In the genomic region with DNA sequence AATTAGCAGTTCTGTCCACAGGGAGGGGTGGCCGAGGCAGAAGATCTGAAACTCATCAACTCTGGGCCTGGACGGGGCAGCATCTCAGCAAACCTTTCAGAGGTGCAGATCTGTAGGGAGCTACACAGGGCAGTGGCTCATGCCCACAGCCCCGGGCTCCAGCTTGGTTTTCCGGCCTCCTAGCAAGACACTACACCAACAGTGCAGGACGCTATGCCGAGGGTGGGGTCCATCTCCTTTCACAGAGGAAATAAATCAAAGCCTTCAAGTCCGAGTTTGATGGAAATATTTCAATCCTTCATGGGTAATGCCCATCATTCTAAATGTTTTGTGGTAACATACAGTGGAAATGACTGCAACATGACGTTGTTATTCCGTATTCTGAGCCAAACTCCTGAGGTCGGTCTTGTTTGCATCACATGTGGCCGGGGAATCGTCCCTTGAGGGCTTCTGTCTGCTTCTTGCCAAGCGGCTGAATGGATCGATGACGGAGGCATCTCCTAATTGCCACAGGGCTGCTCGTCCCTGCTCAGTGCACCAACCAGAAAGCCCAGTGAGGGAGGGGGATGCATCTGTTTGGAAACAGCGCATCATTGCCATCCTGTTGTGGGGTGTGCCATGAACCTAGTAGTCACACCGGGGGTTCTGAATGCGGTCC, we compare ENCODE assay signal across 19 cellular contexts. TPM values are rescaled to one million over a fixed set of nuclear protein-coding genes. Genes with fewer than 3 reads are reported as not detected.
DNase-seq lines count a peak whose midpoint lies in the region; ATAC-seq, FAIRE-seq and TF ChIP-seq lines count a peak whose summit lies in the region.
"Had no signal": no experiment of that assay in that cellular context is flagged by ENCODE, and none has a peak within 500 bp of the region (broad histone marks: within the 10 kb centered on the region; RNA-seq: fewer than 3 reads in every experiment).

No MANE protein-coding gene starts in this region.

- peaks cover 10% of the 10 kb centered on the region for H3K4me1 ChIP-seq in GM23248 (ENCODE audit: insufficient read depth)
- H3K4me1 ChIP-seq: body of pancreas, right lobe of liver had no signal

- H3K4me2 ChIP-seq in GM23248 (ENCODE audit: unreplicated experiment) = no peak overlapping the region

- H3F3A ChIP-seq in GM23248 (ENCODE audit: insufficient read depth) = peaks cover 5% of the 10 kb centered on the region; the same call in 1 of the 2 replicates

- H3K27me3 ChIP-seq in GM23248 (replicated peaks; ENCODE audit: insufficient read depth) = no peaks in the 10 kb centered on the region
- H3K27me3 ChIP-seq: body of pancreas, right lobe of liver had no signal

- no peaks in the 10 kb centered on the region for H4K20me1 ChIP-seq in GM23248 (ENCODE audit: insufficient read depth)

- no peak for ATAC-seq in HG03521 (IDR thresholded peaks at IDR 0.05; ENCODE audit: unreplicated experiment)
- ATAC-seq in esophagus mucosa = no peak
- ATAC-seq: body of pancreas, right lobe of liver had no signal

- no peak overlapping the region for H3K27ac ChIP-seq in GM23248
- H3K27ac ChIP-seq: body of pancreas, right lobe of liver, VCaP had no signal

- WGBS in GM23248 (ENCODE audit: low coverage in 1 of 2, low lambda C conversion rate in 2 of 2, missing lambda C conversion rate in 2 of 2), 2 experiments = 66 to 72% methylated on average over 19 of the region's 19 CpGs

- no peaks in the 10 kb centered on the region for H3K79me2 ChIP-seq in GM23248 (ENCODE audit: insufficient read depth)

- H2AFZ ChIP-seq in GM23248 = no peak overlapping the region

- in situ Hi-C loops in GM23248 (cut with MboI) = no loop called here

- no peak overlapping the region for H3K9ac ChIP-seq in GM23248

- no peak overlapping the region for H3K4me3 ChIP-seq in GM23248
- H3K4me3 ChIP-seq: body of pancreas, right lobe of liver had no signal

- no peak for TF ChIP-seq POLR2A in GM12892 (IDR thresholded peaks at IDR 0.05; ENCODE audit: low read depth, low read length)

- no peaks in the 10 kb centered on the region for H3K9me3 ChIP-seq in GM23248 (ENCODE audit: low read depth)
- H3K9me3 ChIP-seq: body of pancreas, right lobe of liver had no signal

- no peak for FAIRE-seq in GM12892 (lab: Jason Lieb, UNC)
- FAIRE-seq: endothelial cell of umbilical vein had no signal

- H3K36me3 ChIP-seq in GM23248 (ENCODE audit: low read depth) = no peaks in the 10 kb centered on the region
- H3K36me3 ChIP-seq: right lobe of liver had no signal

- DNase-seq in GM23248 (peak; percentile 64), T1000 (lab: John Stamatoyannopoulos, UW) (peak; percentile 73), fibroblast of peridontal ligament (ENCODE audit: extremely low read depth) (peak; percentile 100), non-pigmented ciliary epithelial cell (ENCODE audit: low read depth) (peak; percentile 10), GM12892 (ENCODE audit: insufficient read length) (no peak)
- DNase-seq: activated naive CD4-positive, alpha-beta T cell treated with Interleukin-2 at 50 U/mL for 16 hours; NCI-H1436; OCI-M1; SHP77 treated with DMSO at 0.1 percent for 48 hours had no signal

- H3K9me2 ChIP-seq in GM23248 (ENCODE audit: insufficient read depth) = no peaks in the 10 kb centered on the region

RNA-seq across cellular contexts. Expression of a gene that starts 30.0 kb away (rescaled TPM):
- not detected in 2 replicates for total RNA-seq in GM23248 (2014; rRNA removed; shearing (Covaris generic))
- not detected in 2 replicates for polyA plus RNA-seq in GM23248 (2016; fragmentation: Nextera tagmentation; extraction: Ambion mirVana)
- not detected for polyA plus RNA-seq in GM12892 (2012; ENCODE audit: missing spikeins)
- total RNA-seq in esophagus mucosa = not detected
- total RNA-seq: body of pancreas; Daoy; endothelial cell of umbilical vein; omental fat pad; T-helper 1 cell treated with Interleukin-12 subunit alpha and Interleukin-12 subunit beta and Interleukin-4 antibody, amounts not matched to agents 30 ng/mL and 1 ng/mL, for 36 hours had no signal
- polyA plus RNA-seq: BJ, endothelial cell of umbilical vein had no signal
